Comparison of ENCODE assay signal across 1 cellular context in the genomic region with DNA sequence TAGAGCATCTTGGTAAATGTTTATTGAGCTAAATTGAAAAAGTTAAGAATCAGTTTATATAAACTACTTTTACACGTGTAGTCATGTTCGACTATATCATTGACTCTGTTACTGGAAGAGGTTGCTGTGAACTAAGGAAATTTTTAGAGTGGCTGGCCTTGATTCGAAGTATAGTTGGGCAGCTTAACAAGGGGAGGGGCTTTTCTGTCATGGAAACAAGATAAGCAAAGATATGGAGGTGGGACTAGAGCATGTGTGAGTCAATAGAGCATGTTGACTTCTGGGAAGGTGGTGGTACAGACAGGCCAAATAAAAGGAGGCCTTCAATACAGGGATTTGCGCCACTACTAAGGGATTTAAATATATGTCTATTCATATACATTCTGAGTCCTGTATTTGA.
TF ChIP-seq lines count a peak whose summit lies in the region.

No MANE protein-coding gene starts in this region.

TF ChIP-seq in K562, 482 proteins besides CTCF, POLR2A, EP300 and RAD21:
- TF ChIP-seq KLF10 (CRISPR knock-in tag; IDR thresholded peaks at IDR 0.05) (no peak), FOXA3 (CRISPR knock-in tag; conservative IDR thresholded peaks at IDR 0.05 in 1 of 2, IDR thresholded peaks at IDR 0.05 in 1 of 2) (no peak; a peak in 1 of 4 replicates), NRF1 (conservative IDR thresholded peaks at IDR 0.05 in 1 of 2, IDR thresholded peaks at IDR 0.05 in 1 of 2) (peak; percentile 60 to 63), PTRF (tag; IDR thresholded peaks at IDR 0.05) (no peak), ZNF707 (CRISPR knock-in tag; conservative IDR thresholded peaks at IDR 0.05) (no peak), GTF2E2 (tag; IDR thresholded peaks at IDR 0.05) (no peak), SAFB2 (IDR thresholded peaks at IDR 0.05; ENCODE audit: borderline replicate concordance, low read depth, low read length, severe bottlenecking) (no peak), CCAR2 (IDR thresholded peaks at IDR 0.05; ENCODE audit: low read depth, low read length) (no peak), SRSF7 (optimal IDR thresholded peaks at IDR 0.05; ENCODE audit: low read depth, low read length) (no peak), DIDO1 (tag; IDR thresholded peaks at IDR 0.05; ENCODE audit: low read depth) (no peak), DNMT1 (IDR thresholded peaks at IDR 0.05) (no peak), BRCA1 (IDR thresholded peaks at IDR 0.05) (no peak), BRCA1 (CRISPR knock-in tag; IDR thresholded peaks at IDR 0.05) (no peak), GATA2 (CRISPR knock-in tag; IDR thresholded peaks at IDR 0.05) (0 out of 2 replicates have a peak, but pooled peaks have one; percentile 22), DPF2 (IDR thresholded peaks at IDR 0.05) (peak; percentile 25; the same call in 1 of the 2 replicates), FOXK2 (conservative IDR thresholded peaks at IDR 0.05 in 1 of 2, IDR thresholded peaks at IDR 0.05 in 1 of 2; ENCODE audit: low read depth in 2 of 2) (peak; percentile 91 to 93), CBX8 (IDR thresholded peaks at IDR 0.05; ENCODE audit: borderline replicate concordance, extremely low read depth, low read depth, low read length, poor library complexity, severe bottlenecking) (no peak), FOXJ2 (tag; IDR thresholded peaks at IDR 0.05) (peak; percentile 68; the same call in 1 of the 2 replicates), RUNX1 (IDR thresholded peaks at IDR 0.05; ENCODE audit: low read depth) (no peak), ZNF583 (CRISPR knock-in tag; IDR thresholded peaks at IDR 0.05) (no peak), SRF (CRISPR knock-in tag; IDR thresholded peaks at IDR 0.05) (no peak), ZNF57 (CRISPR knock-in tag; IDR thresholded peaks at IDR 0.05) (no peak), RFX1 (IDR thresholded peaks at IDR 0.05) (peak; percentile 80), FOSL1 (tag; conservative IDR thresholded peaks at IDR 0.05) (peak; percentile 54; the same call in 1 of the 2 replicates), JUND (IDR thresholded peaks at IDR 0.05; ENCODE audit: borderline replicate concordance, low read depth, low read length) (peak; percentile 32; the same call in 1 of the 2 replicates), JUND (tag; IDR thresholded peaks at IDR 0.05; ENCODE audit: borderline replicate concordance, low read depth, low read length) (no peak; the same call in 2 of the 3 replicates), FOXK1 (CRISPR knock-in tag; IDR thresholded peaks at IDR 0.05; ENCODE audit: borderline replicate concordance) (no peak), BMI1 (IDR thresholded peaks at IDR 0.05; ENCODE audit: low read length) (no peak), ELF2 (CRISPR knock-in tag; IDR thresholded peaks at IDR 0.05) (no peak), WHSC1 (IDR thresholded peaks at IDR 0.05; ENCODE audit: low read length) (no peak), TEAD1 (CRISPR knock-in tag; IDR thresholded peaks at IDR 0.05) (no peak), ZBTB17 (CRISPR knock-in tag; IDR thresholded peaks at IDR 0.05) (no peak)
- TF ChIP-seq, protein P1, sequence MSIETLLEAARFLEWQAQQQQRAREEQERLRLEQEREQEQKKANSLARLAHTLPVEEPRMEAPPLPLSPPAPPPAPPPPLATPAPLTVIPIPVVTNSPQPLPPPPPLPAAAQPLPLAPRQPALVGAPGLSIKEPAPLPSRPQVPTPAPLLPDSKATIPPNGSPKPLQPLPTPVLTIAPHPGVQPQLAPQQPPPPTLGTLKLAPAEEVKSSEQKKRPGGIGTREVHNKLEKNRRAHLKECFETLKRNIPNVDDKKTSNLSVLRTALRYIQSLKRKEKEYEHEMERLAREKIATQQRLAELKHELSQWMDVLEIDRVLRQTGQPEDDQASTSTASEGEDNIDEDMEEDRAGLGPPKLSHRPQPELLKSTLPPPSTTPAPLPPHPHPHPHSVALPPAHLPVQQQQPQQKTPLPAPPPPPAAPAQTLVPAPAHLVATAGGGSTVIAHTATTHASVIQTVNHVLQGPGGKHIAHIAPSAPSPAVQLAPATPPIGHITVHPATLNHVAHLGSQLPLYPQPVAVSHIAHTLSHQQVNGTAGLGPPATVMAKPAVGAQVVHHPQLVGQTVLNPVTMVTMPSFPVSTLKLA (conservative IDR thresholded peaks at IDR 0.05) = peak; percentile 55 to 77
- TF ChIP-seq, protein P2, sequence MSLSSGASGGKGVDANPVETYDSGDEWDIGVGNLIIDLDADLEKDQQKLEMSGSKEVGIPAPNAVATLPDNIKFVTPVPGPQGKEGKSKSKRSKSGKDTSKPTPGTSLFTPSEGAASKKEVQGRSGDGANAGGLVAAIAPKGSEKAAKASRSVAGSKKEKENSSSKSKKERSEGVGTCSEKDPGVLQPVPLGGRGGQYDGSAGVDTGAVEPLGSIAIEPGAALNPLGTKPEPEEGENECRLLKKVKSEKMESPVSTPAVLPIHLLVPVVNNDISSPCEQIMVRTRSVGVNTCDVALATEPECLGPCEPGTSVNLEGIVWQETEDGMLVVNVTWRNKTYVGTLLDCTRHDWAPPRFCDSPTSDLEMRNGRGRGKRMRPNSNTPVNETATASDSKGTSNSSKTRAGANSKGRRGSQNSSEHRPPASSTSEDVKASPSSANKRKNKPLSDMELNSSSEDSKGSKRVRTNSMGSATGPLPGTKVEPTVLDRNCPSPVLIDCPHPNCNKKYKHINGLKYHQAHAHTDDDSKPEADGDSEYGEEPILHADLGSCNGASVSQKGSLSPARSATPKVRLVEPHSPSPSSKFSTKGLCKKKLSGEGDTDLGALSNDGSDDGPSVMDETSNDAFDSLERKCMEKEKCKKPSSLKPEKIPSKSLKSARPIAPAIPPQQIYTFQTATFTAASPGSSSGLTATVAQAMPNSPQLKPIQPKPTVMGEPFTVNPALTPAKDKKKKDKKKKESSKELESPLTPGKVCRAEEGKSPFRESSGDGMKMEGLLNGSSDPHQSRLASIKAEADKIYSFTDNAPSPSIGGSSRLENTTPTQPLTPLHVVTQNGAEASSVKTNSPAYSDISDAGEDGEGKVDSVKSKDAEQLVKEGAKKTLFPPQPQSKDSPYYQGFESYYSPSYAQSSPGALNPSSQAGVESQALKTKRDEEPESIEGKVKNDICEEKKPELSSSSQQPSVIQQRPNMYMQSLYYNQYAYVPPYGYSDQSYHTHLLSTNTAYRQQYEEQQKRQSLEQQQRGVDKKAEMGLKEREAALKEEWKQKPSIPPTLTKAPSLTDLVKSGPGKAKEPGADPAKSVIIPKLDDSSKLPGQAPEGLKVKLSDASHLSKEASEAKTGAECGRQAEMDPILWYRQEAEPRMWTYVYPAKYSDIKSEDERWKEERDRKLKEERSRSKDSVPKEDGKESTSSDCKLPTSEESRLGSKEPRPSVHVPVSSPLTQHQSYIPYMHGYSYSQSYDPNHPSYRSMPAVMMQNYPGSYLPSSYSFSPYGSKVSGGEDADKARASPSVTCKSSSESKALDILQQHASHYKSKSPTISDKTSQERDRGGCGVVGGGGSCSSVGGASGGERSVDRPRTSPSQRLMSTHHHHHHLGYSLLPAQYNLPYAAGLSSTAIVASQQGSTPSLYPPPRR (CRISPR knock-in tag; IDR thresholded peaks at IDR 0.05; ENCODE audit: borderline replicate concordance) = no peak
- TF ChIP-seq, protein P3, sequence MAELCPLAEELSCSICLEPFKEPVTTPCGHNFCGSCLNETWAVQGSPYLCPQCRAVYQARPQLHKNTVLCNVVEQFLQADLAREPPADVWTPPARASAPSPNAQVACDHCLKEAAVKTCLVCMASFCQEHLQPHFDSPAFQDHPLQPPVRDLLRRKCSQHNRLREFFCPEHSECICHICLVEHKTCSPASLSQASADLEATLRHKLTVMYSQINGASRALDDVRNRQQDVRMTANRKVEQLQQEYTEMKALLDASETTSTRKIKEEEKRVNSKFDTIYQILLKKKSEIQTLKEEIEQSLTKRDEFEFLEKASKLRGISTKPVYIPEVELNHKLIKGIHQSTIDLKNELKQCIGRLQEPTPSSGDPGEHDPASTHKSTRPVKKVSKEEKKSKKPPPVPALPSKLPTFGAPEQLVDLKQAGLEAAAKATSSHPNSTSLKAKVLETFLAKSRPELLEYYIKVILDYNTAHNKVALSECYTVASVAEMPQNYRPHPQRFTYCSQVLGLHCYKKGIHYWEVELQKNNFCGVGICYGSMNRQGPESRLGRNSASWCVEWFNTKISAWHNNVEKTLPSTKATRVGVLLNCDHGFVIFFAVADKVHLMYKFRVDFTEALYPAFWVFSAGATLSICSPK (IDR thresholded peaks at IDR 0.05; ENCODE audit: borderline replicate concordance) = no peak
- TF ChIP-seq, protein P4, sequence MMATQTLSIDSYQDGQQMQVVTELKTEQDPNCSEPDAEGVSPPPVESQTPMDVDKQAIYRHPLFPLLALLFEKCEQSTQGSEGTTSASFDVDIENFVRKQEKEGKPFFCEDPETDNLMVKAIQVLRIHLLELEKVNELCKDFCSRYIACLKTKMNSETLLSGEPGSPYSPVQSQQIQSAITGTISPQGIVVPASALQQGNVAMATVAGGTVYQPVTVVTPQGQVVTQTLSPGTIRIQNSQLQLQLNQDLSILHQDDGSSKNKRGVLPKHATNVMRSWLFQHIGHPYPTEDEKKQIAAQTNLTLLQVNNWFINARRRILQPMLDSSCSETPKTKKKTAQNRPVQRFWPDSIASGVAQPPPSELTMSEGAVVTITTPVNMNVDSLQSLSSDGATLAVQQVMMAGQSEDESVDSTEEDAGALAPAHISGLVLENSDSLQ (IDR thresholded peaks at IDR 0.05) = 0 out of 2 replicates have a peak, but pooled peaks have one; percentile 19
